ENCODE assay signal across 10 cellular contexts in the genomic region with DNA sequence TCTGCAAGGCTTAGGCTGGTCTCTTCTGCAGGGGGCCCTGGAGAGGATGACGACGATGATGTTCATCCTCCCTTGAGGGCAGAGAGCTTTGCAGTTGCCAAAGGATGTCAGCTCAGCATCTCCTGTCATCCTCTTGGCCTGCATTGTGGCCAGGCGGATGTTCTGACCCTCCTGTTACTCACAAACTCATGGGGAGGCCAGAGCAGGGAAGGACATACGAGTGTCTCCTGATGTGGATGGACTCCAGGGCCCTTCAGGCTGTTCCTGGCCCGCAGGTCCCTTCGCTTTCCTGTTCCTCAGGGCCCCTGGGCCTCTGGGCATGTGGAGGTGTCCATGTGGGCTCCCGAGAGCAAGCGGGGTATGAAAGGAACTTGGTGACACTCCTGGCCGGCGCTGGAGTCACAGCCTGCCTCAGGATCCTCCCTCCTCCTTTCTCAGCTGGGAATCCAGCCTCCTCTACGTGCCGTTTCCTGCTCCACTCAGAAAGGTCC. TPM values are rescaled to one million over a fixed set of nuclear protein-coding genes. Genes with fewer than 3 reads are reported as not detected.
DNase-seq lines count a peak whose midpoint lies in the region; ATAC-seq lines count a peak whose summit lies in the region.
"Had no signal": no experiment of that assay in that cellular context is flagged by ENCODE, and none has a peak within 500 bp of the region (broad histone marks: within the 10 kb centered on the region; RNA-seq: fewer than 3 reads in every experiment).

No MANE protein-coding gene starts in this region.

- intact Hi-C loops in left ventricle myocardium superior (cut with micrococcal nuclease), result no loop called here

- H3K27ac Mint-ChIP-seq in activated CD4-positive, alpha-beta memory T cell treated with anti-CD3 and anti-CD28 coated beads, Interleukin-2, amount 10 ng/mL, durations not matched to agents 7 days and 5 days, result peak overlapping the region; percentile 49

- CTCF ChIA-PET in activated CD4-positive, alpha-beta memory T cell treated with anti-CD3 and anti-CD28 coated beads, Interleukin-2, amount 10 ng/mL, durations not matched to agents 7 days and 5 days (lab: Charles Lee), result interaction anchor here (1.1 to 2.5 kb wide), 5 partner anchors 9 to 279 kb away, joined by 3 to 16 read pairs (median 4); no protein-coding TSS in a partner anchor

- no peaks in the 10 kb centered on the region for H3K9me3 Mint-ChIP-seq in activated CD4-positive, alpha-beta memory T cell treated with anti-CD3 and anti-CD28 coated beads, Interleukin-2, amount 10 ng/mL, durations not matched to agents 7 days and 5 days
- H3K9me3 Mint-ChIP-seq: GM23338 had no signal

- ATAC-seq in left ventricle myocardium superior, result peak; percentile 15
- ATAC-seq: GM23338 had no signal

- H3K27me3 Mint-ChIP-seq in activated CD4-positive, alpha-beta memory T cell treated with anti-CD3 and anti-CD28 coated beads, Interleukin-2, amount 10 ng/mL, durations not matched to agents 7 days and 5 days, result no peaks in the 10 kb centered on the region

- POLR2A ChIA-PET in activated CD4-positive, alpha-beta memory T cell treated with anti-CD3 and anti-CD28 coated beads, Interleukin-2, amount 10 ng/mL, durations not matched to agents 7 days and 5 days (lab: Charles Lee), result interaction anchor here (1.1 to 3.9 kb wide), 6 partner anchors 9 to 118 kb away, joined by 3 to 22 read pairs (median 4); a partner anchor contains a TSS

- no peak overlapping the region for H3K4me3 Mint-ChIP-seq in activated CD4-positive, alpha-beta memory T cell treated with anti-CD3 and anti-CD28 coated beads, Interleukin-2, amount 10 ng/mL, durations not matched to agents 7 days and 5 days
- H3K4me3 Mint-ChIP-seq: GM23338 had no signal

- peak; percentile 57 for DNase-seq in activated effector memory CD4-positive, alpha-beta T cell treated with anti-CD3 and anti-CD28 coated beads, Interleukin-2, amount 50 U/mL, for 16 hours
- DNase-seq in activated effector memory CD4-positive, alpha-beta T cell treated with Interleukin-2 at 50 U/mL for 16 hours, result no peak
- no peak for DNase-seq in activated CD4-positive, alpha-beta memory T cell treated with anti-CD3 and anti-CD28 coated beads, Interleukin-2, amount 10 ng/mL, durations not matched to agents 7 days and 5 days
- DNase-seq in left ventricle myocardium superior (peak; percentile 38), stromal cell of bone marrow (ENCODE audit: low read depth) (peak; percentile 59), GDM1 (lab: John Stamatoyannopoulos, UW) (no peak), HCEC 1CT (no peak), SW 1271 (lab: John Stamatoyannopoulos, UW) (no peak)
- DNase-seq: stimulated activated CD4-positive, alpha-beta T cell treated with anti-CD3 and anti-CD28 coated beads, Interleukin-4, amount 100 ng/mL, for 4 hours had no signal

- peaks cover 26% of the 10 kb centered on the region for H3K36me3 Mint-ChIP-seq in activated CD4-positive, alpha-beta memory T cell treated with anti-CD3 and anti-CD28 coated beads, Interleukin-2, amount 10 ng/mL, durations not matched to agents 7 days and 5 days (ENCODE audit: low read depth)

- H3K4me1 Mint-ChIP-seq in activated CD4-positive, alpha-beta memory T cell treated with anti-CD3 and anti-CD28 coated beads, Interleukin-2, amount 10 ng/mL, durations not matched to agents 7 days and 5 days, result peaks cover 71% of the 10 kb centered on the region

RNA-seq across cellular contexts. Expression of a gene that starts 8.5 kb away (rescaled TPM):
- total RNA-seq in activated CD4-positive, alpha-beta memory T cell treated with anti-CD3 and anti-CD28 coated beads, Interleukin-2, amount 10 ng/mL, durations not matched to agents 7 days and 5 days, result 10 to 100 TPM; 19.7 to 19.8 TPM
- 4.1 TPM for total RNA-seq in left ventricle myocardium superior

RNA-seq across cellular contexts. Expression of a gene that starts 59.2 kb away (rescaled TPM):
- total RNA-seq in activated CD4-positive, alpha-beta memory T cell treated with anti-CD3 and anti-CD28 coated beads, Interleukin-2, amount 10 ng/mL, durations not matched to agents 7 days and 5 days, result under 1 TPM; 0.30 to 0.33 TPM
- total RNA-seq in left ventricle myocardium superior, result 0.97 TPM
- total RNA-seq: GM23338 had no signal

Comparison
In these comparisons a context has a peak if more than half of its experiments do, and no peak if none do; other contexts are left out.
1. DNase-seq: peak in activated effector memory CD4-positive, alpha-beta T cell treated with anti-CD3 and anti-CD28 coated beads, Interleukin-2, amount 50 U/mL, for 16 hours (single experiment), left ventricle myocardium superior (single experiment) and stromal cell of bone marrow (single experiment); none in activated effector memory CD4-positive, alpha-beta T cell treated with Interleukin-2 at 50 U/mL for 16 hours (single experiment), activated CD4-positive, alpha-beta memory T cell treated with anti-CD3 and anti-CD28 coated beads, Interleukin-2, amount 10 ng/mL, durations not matched to agents 7 days and 5 days (single experiment), GDM1 (single experiment), HCEC 1CT (single experiment) and SW 1271 (0 of 2).